ENCODE assay signal across 1 cellular context in genomic region chr3:156620260-156620659, GRCh38.
TF ChIP-seq lines count a peak whose summit lies in the region.

No MANE protein-coding gene starts in this region.

TF ChIP-seq in K562, 482 proteins besides CTCF, POLR2A, EP300 and RAD21 (continued from another document and continues in another):
- TF ChIP-seq MITF (IDR thresholded peaks at IDR 0.05) (no peak), RREB1 (CRISPR knock-in tag; IDR thresholded peaks at IDR 0.05) (peak; percentile 81), CLOCK (CRISPR knock-in tag; IDR thresholded peaks at IDR 0.05; ENCODE audit: borderline replicate concordance) (peak; percentile 80; the same call in 1 of the 2 replicates), CHAMP1 (IDR thresholded peaks at IDR 0.05) (no peak; the same call in 1 of the 2 replicates), HLTF (IDR thresholded peaks at IDR 0.05) (no peak), NFIC (IDR thresholded peaks at IDR 0.05) (peak; percentile 91), TAL1 (IDR thresholded peaks at IDR 0.05) (no peak), PHB2 (IDR thresholded peaks at IDR 0.05; ENCODE audit: low read depth) (no peak), MTA3 (IDR thresholded peaks at IDR 0.05; ENCODE audit: borderline replicate concordance) (0 out of 2 replicates have a peak, but pooled peaks have one; percentile 37), SUPT5H (IDR thresholded peaks at IDR 0.05) (no peak), LCOR (CRISPR knock-in tag; IDR thresholded peaks at IDR 0.05) (no peak), SIN3A (IDR thresholded peaks at IDR 0.05; ENCODE audit: borderline replicate concordance in 2 of 2, control insufficient read depth in 1 of 2, low read depth in 2 of 2, low read length in 2 of 2) (no peak), KLF16 (IDR thresholded peaks at IDR 0.05) (no peak), ETS1 (conservative IDR thresholded peaks at IDR 0.05; ENCODE audit: control insufficient read depth, low read depth, low read length) (no peak), AFF4 (CRISPR knock-in tag; IDR thresholded peaks at IDR 0.05) (no peak), ZBTB34 (CRISPR knock-in tag; IDR thresholded peaks at IDR 0.05) (peak; percentile 84), HMBOX1 (IDR thresholded peaks at IDR 0.05) (no peak), ZNF75A (CRISPR knock-in tag; IDR thresholded peaks at IDR 0.05) (peak; percentile 49; the same call in 1 of the 2 replicates), TGIF2 (CRISPR knock-in tag; IDR thresholded peaks at IDR 0.05) (no peak), KAT7 (CRISPR knock-in tag; IDR thresholded peaks at IDR 0.05; ENCODE audit: borderline replicate concordance) (no peak), DNMT1 (IDR thresholded peaks at IDR 0.05) (no peak), TCF3 (CRISPR knock-in tag; IDR thresholded peaks at IDR 0.05) (no peak), RBM22 (IDR thresholded peaks at IDR 0.05; ENCODE audit: low read depth, low read length, poor library complexity, severe bottlenecking) (no peak), NCOA2 (IDR thresholded peaks at IDR 0.05; ENCODE audit: partially characterized antibody in 2 of 2) (no peak), SFPQ (IDR thresholded peaks at IDR 0.05; ENCODE audit: low read depth, low read length) (no peak), ZNF174 (CRISPR knock-in tag; IDR thresholded peaks at IDR 0.05) (no peak), MAX (CRISPR knock-in tag; IDR thresholded peaks at IDR 0.05) (no peak), SIX5 (IDR thresholded peaks at IDR 0.05; ENCODE audit: borderline replicate concordance in 1 of 2, insufficient read depth in 1 of 2, low read depth in 1 of 2, low read length in 2 of 2) (no peak), ZNF23 (CRISPR knock-in tag; IDR thresholded peaks at IDR 0.05) (peak; percentile 82), SNRNP70 (optimal IDR thresholded peaks at IDR 0.05; ENCODE audit: low read depth, low read length) (no peak), NFE2L1 (tag; IDR thresholded peaks at IDR 0.05; ENCODE audit: borderline replicate concordance, low read depth) (peak; percentile 95)
